Comparison of ENCODE assay signal across 1 cellular context in the genomic region with DNA sequence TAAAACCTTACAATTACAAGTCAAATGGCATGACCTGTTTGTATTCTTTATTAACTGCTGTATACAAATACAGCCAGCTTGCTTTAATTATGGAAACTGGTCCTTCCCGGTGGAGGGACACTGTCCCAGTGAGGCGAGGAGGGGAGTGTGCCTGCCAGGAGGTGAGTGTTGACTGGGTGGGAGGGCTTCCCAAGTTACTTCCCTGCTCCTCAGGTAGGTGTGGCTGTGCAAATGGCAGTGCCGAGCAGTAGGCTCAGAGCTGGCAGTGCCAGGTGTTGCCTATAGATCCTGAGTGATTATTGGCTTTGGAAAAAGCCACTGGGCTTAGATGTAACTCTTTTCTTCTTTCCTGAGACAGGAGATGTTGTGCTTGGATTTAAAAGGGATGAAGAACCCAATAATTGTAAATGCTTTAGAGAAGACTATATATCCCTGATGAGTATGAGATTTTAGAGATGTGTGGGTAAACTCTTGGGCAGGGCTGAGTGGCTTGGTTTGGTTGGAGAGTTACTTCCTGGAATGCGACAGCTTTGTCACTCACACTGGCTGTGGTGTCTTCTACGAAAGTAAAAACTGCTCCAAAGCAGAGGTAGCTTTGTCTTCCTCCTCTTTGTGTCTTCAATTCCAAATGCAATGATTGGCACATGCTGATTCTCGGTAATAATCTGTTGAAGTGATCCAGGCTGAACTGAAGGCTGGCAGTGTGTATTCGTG.
TF ChIP-seq lines count a peak whose summit lies in the region.

No MANE protein-coding gene starts in this region.

TF ChIP-seq in H1, 55 proteins besides CTCF, POLR2A, EP300 and RAD21:
- no peak for TF ChIP-seq TAF1 (IDR thresholded peaks at IDR 0.05; ENCODE audit: low read depth, low read length)
- no peak for TF ChIP-seq EZH2 (IDR thresholded peaks at IDR 0.05; ENCODE audit: low read depth, low read length, severe bottlenecking)
- TF ChIP-seq CTBP2 (IDR thresholded peaks at IDR 0.05; ENCODE audit: borderline replicate concordance, insufficient read depth, insufficient read length, low read length): no peak
- TF ChIP-seq TBP (IDR thresholded peaks at IDR 0.05; ENCODE audit: low read depth, low read length): no peak
- no peak for TF ChIP-seq SRF (IDR thresholded peaks at IDR 0.05; ENCODE audit: low read depth, low read length)
- no peak for TF ChIP-seq SIX5 (IDR thresholded peaks at IDR 0.05; ENCODE audit: low read depth, low read length)
- TF ChIP-seq, protein P1, sequence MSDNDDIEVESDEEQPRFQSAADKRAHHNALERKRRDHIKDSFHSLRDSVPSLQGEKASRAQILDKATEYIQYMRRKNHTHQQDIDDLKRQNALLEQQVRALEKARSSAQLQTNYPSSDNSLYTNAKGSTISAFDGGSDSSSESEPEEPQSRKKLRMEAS (IDR thresholded peaks at IDR 0.05): no peak
- TF ChIP-seq, protein P2, sequence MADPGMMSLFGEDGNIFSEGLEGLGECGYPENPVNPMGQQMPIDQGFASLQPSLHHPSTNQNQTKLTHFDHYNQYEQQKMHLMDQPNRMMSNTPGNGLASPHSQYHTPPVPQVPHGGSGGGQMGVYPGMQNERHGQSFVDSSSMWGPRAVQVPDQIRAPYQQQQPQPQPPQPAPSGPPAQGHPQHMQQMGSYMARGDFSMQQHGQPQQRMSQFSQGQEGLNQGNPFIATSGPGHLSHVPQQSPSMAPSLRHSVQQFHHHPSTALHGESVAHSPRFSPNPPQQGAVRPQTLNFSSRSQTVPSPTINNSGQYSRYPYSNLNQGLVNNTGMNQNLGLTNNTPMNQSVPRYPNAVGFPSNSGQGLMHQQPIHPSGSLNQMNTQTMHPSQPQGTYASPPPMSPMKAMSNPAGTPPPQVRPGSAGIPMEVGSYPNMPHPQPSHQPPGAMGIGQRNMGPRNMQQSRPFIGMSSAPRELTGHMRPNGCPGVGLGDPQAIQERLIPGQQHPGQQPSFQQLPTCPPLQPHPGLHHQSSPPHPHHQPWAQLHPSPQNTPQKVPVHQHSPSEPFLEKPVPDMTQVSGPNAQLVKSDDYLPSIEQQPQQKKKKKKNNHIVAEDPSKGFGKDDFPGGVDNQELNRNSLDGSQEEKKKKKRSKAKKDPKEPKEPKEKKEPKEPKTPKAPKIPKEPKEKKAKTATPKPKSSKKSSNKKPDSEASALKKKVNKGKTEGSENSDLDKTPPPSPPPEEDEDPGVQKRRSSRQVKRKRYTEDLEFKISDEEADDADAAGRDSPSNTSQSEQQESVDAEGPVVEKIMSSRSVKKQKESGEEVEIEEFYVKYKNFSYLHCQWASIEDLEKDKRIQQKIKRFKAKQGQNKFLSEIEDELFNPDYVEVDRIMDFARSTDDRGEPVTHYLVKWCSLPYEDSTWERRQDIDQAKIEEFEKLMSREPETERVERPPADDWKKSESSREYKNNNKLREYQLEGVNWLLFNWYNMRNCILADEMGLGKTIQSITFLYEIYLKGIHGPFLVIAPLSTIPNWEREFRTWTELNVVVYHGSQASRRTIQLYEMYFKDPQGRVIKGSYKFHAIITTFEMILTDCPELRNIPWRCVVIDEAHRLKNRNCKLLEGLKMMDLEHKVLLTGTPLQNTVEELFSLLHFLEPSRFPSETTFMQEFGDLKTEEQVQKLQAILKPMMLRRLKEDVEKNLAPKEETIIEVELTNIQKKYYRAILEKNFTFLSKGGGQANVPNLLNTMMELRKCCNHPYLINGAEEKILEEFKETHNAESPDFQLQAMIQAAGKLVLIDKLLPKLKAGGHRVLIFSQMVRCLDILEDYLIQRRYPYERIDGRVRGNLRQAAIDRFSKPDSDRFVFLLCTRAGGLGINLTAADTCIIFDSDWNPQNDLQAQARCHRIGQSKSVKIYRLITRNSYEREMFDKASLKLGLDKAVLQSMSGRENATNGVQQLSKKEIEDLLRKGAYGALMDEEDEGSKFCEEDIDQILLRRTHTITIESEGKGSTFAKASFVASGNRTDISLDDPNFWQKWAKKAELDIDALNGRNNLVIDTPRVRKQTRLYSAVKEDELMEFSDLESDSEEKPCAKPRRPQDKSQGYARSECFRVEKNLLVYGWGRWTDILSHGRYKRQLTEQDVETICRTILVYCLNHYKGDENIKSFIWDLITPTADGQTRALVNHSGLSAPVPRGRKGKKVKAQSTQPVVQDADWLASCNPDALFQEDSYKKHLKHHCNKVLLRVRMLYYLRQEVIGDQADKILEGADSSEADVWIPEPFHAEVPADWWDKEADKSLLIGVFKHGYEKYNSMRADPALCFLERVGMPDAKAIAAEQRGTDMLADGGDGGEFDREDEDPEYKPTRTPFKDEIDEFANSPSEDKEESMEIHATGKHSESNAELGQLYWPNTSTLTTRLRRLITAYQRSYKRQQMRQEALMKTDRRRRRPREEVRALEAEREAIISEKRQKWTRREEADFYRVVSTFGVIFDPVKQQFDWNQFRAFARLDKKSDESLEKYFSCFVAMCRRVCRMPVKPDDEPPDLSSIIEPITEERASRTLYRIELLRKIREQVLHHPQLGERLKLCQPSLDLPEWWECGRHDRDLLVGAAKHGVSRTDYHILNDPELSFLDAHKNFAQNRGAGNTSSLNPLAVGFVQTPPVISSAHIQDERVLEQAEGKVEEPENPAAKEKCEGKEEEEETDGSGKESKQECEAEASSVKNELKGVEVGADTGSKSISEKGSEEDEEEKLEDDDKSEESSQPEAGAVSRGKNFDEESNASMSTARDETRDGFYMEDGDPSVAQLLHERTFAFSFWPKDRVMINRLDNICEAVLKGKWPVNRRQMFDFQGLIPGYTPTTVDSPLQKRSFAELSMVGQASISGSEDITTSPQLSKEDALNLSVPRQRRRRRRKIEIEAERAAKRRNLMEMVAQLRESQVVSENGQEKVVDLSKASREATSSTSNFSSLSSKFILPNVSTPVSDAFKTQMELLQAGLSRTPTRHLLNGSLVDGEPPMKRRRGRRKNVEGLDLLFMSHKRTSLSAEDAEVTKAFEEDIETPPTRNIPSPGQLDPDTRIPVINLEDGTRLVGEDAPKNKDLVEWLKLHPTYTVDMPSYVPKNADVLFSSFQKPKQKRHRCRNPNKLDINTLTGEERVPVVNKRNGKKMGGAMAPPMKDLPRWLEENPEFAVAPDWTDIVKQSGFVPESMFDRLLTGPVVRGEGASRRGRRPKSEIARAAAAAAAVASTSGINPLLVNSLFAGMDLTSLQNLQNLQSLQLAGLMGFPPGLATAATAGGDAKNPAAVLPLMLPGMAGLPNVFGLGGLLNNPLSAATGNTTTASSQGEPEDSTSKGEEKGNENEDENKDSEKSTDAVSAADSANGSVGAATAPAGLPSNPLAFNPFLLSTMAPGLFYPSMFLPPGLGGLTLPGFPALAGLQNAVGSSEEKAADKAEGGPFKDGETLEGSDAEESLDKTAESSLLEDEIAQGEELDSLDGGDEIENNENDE (IDR thresholded peaks at IDR 0.05; ENCODE audit: insufficient replicate concordance, low read length): no peak
- TF ChIP-seq CREB1 (IDR thresholded peaks at IDR 0.05): no peak
- no peak for TF ChIP-seq SP1 (IDR thresholded peaks at IDR 0.05; ENCODE audit: low read depth, low read length)
- no peak for TF ChIP-seq GTF2F1 (IDR thresholded peaks at IDR 0.05; ENCODE audit: borderline replicate concordance, low read depth, low read length)
- TF ChIP-seq SP2 (IDR thresholded peaks at IDR 0.05; ENCODE audit: low read length): no peak
- TF ChIP-seq CHD1 (IDR thresholded peaks at IDR 0.05; ENCODE audit: low read depth, low read length): no peak
- TF ChIP-seq GABPA (IDR thresholded peaks at IDR 0.05; ENCODE audit: borderline replicate concordance, insufficient read depth, low read length): no peak
- no peak for TF ChIP-seq CHD2 (IDR thresholded peaks at IDR 0.05; ENCODE audit: low read length)
- TF ChIP-seq RXRA (IDR thresholded peaks at IDR 0.05; ENCODE audit: insufficient read depth, low read depth, low read length): no peak
- no peak for TF ChIP-seq TAF7 (optimal IDR thresholded peaks at IDR 0.05; ENCODE audit: borderline replicate concordance, low read depth, low read length)
- TF ChIP-seq ASH2L (IDR thresholded peaks at IDR 0.05; ENCODE audit: low read length): no peak
- TF ChIP-seq CBX8 (IDR thresholded peaks at IDR 0.05; ENCODE audit: borderline replicate concordance, low read depth, low read length): no peak
- TF ChIP-seq NRF1 (IDR thresholded peaks at IDR 0.05; ENCODE audit: low read depth, low read length): no peak
TF ChIP-seq in H1: peak in this region for 0.
